17 cellular contexts compared by ENCODE assay signal in the genomic region with DNA sequence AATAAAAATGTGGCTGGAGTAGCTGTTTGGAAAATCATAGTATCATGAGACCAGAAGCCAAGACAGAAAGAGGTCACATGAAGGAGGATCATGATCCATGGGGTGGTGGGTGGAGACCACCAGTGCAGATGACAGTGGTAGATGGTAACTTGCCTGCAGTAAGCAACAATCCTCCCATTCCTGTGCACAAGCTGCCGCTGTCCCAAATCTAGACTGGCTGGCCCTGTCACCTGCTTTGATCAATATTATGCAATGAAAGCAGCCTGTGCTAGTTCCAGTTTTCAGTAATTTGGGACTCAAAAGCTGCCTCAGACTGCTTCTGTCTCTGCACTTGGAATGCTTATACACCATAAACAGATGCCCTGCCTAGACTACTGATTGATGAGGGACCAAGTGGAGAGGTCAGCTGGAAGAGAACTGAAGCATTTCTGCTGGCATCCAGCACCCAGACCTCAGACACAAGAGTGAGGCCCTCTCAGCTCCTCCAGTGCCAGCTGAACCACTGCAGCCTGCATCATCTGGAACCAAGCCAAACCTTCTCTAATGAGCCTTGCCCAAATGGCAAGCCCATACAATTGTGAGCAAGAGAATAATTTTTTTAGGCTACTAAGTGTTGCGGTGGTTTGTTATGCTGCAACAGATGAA. TPM values are rescaled to one million over a fixed set of nuclear protein-coding genes. Genes with fewer than 3 reads are reported as not detected.
DNase-seq lines count a peak whose midpoint lies in the region; ATAC-seq and TF ChIP-seq lines count a peak whose summit lies in the region.
"Had no signal": no experiment of that assay in that cellular context is flagged by ENCODE, and none has a peak within 500 bp of the region (broad histone marks: within the 10 kb centered on the region; RNA-seq: fewer than 3 reads in every experiment).

No MANE protein-coding gene starts in this region.

- no peaks in the 10 kb centered on the region for H3K9me3 ChIP-seq in trophoblast cell (ENCODE audit: insufficient read depth, low read depth, low read length)
- H3K9me3 ChIP-seq: heart right ventricle, ovary, stomach had no signal

- no peak overlapping the region for H3K14ac ChIP-seq in trophoblast cell (ENCODE audit: low read length)

- no peak overlapping the region for H3K4ac ChIP-seq in trophoblast cell (ENCODE audit: low read depth, low read length)

- H2BK120ac ChIP-seq in trophoblast cell (ENCODE audit: insufficient read depth, low read length, poor library complexity), result no peak overlapping the region

- no peak overlapping the region for H3K23ac ChIP-seq in trophoblast cell (ENCODE audit: low read length)

- WGBS in trophoblast cell (ENCODE audit: extremely low coverage, insufficient coverage, insufficient read length), result no CpG with 5 or more reads among the region's 2 CpGs

- ATAC-seq in SK-N-SH treated with all-trans-retinoic acid at 6 μM for 48 hours, result peak; percentile 65
- ATAC-seq in activated T-helper 17 cell treated with anti-CD3 and anti-CD28 coated beads, Interleukin-2, amount 50 U/mL, for 72 hours (replicated peaks), result no peak
- no peak for ATAC-seq in HG02973 (IDR thresholded peaks at IDR 0.05; ENCODE audit: unreplicated experiment)
- ATAC-seq: CD8-positive, alpha-beta T cell; heart right ventricle had no signal

- no peaks in the 10 kb centered on the region for H3K36me3 Mint-ChIP-seq in activated T-helper 17 cell treated with anti-CD3 and anti-CD28 coated beads, Interleukin-2, amount 50 U/mL, for 72 hours (ENCODE audit: low read depth)
- H3K36me3 Mint-ChIP-seq: CD8-positive, alpha-beta T cell had no signal

- no peaks in the 10 kb centered on the region for H3K27me3 Mint-ChIP-seq in activated T-helper 17 cell treated with anti-CD3 and anti-CD28 coated beads, Interleukin-2, amount 50 U/mL, for 72 hours

- DNase-seq in EH (ENCODE audit: low read depth) (peak; percentile 44), NCI-H187 (lab: John Stamatoyannopoulos, UW) (peak; percentile 50 to 81), medulla oblongata (ENCODE audit: extremely low spot score) (peak; percentile 50), trophoblast cell (no peak), putamen (ENCODE audit: low spot score) (no peak)
- DNase-seq: CD8-positive, alpha-beta T cell; GM23248; heart right ventricle; mesenchymal stem cell; NCI-H1930; ovary; stimulated activated CD4-positive, alpha-beta T cell treated with anti-CD3 and anti-CD28 coated beads, Interleukin-4, amount 100 ng/mL, for 24 hours; stomach had no signal

- H3K79me2 ChIP-seq in trophoblast cell (ENCODE audit: control insufficient read depth, insufficient read depth, low read length, poor library complexity), result no peaks in the 10 kb centered on the region

- no peak overlapping the region for H4K91ac ChIP-seq in trophoblast cell (ENCODE audit: low read depth, low read length)

- no peak overlapping the region for H2AFZ ChIP-seq in trophoblast cell (ENCODE audit: insufficient read depth, low read length, poor library complexity)
- H2AFZ ChIP-seq: GM23248 had no signal

- no peak overlapping the region for H3K27ac Mint-ChIP-seq in activated T-helper 17 cell treated with anti-CD3 and anti-CD28 coated beads, Interleukin-2, amount 50 U/mL, for 72 hours
- H3K27ac Mint-ChIP-seq: CD8-positive, alpha-beta T cell had no signal

- H4K8ac ChIP-seq in trophoblast cell (ENCODE audit: low read depth, low read length), result no peak overlapping the region

- no peak overlapping the region for H3K27ac ChIP-seq in trophoblast cell (ENCODE audit: low read depth, low read length)
- H3K27ac ChIP-seq: GM23248, heart right ventricle, WERI-Rb-1 had no signal

- H3K9me3 Mint-ChIP-seq in activated T-helper 17 cell treated with anti-CD3 and anti-CD28 coated beads, Interleukin-2, amount 50 U/mL, for 72 hours, result no peaks in the 10 kb centered on the region
- H3K9me3 Mint-ChIP-seq: CD8-positive, alpha-beta T cell had no signal

- H3K27me3 ChIP-seq in trophoblast cell (ENCODE audit: insufficient read depth, low read length), result no peaks in the 10 kb centered on the region
- H3K27me3 ChIP-seq: heart right ventricle, ovary, stomach had no signal

- H3K4me1 ChIP-seq in trophoblast cell (ENCODE audit: control insufficient read depth in 1 of 2, insufficient read depth in 2 of 2, low read length in 2 of 2), result no peaks in the 10 kb centered on the region

- H3K18ac ChIP-seq in trophoblast cell (ENCODE audit: low read length), result no peak overlapping the region

- no peak overlapping the region for H3K9ac ChIP-seq in trophoblast cell (ENCODE audit: low read length)
- H3K9ac ChIP-seq: GM23248 had no signal

- H3K4me1 Mint-ChIP-seq in activated T-helper 17 cell treated with anti-CD3 and anti-CD28 coated beads, Interleukin-2, amount 50 U/mL, for 72 hours, result no peaks in the 10 kb centered on the region

- no peaks in the 10 kb centered on the region for H3K79me1 ChIP-seq in trophoblast cell (ENCODE audit: low read length)

- no peak overlapping the region for H3K4me2 ChIP-seq in trophoblast cell (ENCODE audit: low read length)

- H3K4me3 ChIP-seq in trophoblast cell (ENCODE audit: low read depth, low read length), result no peak overlapping the region
- H3K4me3 ChIP-seq: GM23248, heart right ventricle, ovary, stomach had no signal

- no peak overlapping the region for H4K12ac ChIP-seq in trophoblast cell (ENCODE audit: low read depth, low read length)

- no peaks in the 10 kb centered on the region for H3K36me3 ChIP-seq in trophoblast cell (ENCODE audit: control insufficient read depth in 1 of 2, insufficient read depth in 2 of 2, low read length in 2 of 2)
- H3K36me3 ChIP-seq: heart right ventricle, ovary, stomach, WERI-Rb-1 had no signal

- H2BK5ac ChIP-seq in trophoblast cell (ENCODE audit: low read depth, low read length, poor library complexity), result no peak overlapping the region

- no peak overlapping the region for H2BK12ac ChIP-seq in trophoblast cell (ENCODE audit: low read length)

- no peak overlapping the region for H2AK5ac ChIP-seq in trophoblast cell (ENCODE audit: low read length)

- H3K4me3 Mint-ChIP-seq in activated T-helper 17 cell treated with anti-CD3 and anti-CD28 coated beads, Interleukin-2, amount 50 U/mL, for 72 hours, result no peak overlapping the region
- H3K4me3 Mint-ChIP-seq: CD8-positive, alpha-beta T cell had no signal

TF ChIP-seq in SK-N-SH treated with all-trans-retinoic acid at 6 μM for 48 hours, 23 proteins besides CTCF, POLR2A, EP300 and RAD21:
- TF ChIP-seq, protein P1, sequence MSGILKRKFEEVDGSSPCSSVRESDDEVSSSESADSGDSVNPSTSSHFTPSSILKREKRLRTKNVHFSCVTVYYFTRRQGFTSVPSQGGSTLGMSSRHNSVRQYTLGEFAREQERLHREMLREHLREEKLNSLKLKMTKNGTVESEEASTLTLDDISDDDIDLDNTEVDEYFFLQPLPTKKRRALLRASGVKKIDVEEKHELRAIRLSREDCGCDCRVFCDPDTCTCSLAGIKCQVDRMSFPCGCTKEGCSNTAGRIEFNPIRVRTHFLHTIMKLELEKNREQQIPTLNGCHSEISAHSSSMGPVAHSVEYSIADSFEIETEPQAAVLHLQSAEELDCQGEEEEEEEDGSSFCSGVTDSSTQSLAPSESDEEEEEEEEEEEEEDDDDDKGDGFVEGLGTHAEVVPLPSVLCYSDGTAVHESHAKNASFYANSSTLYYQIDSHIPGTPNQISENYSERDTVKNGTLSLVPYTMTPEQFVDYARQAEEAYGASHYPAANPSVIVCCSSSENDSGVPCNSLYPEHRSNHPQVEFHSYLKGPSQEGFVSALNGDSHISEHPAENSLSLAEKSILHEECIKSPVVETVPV (CRISPR knock-in tag; IDR thresholded peaks at IDR 0.05), result no peak
- no peak for TF ChIP-seq ZNF565 (CRISPR knock-in tag; conservative IDR thresholded peaks at IDR 0.05; ENCODE audit: low read depth)
- TF ChIP-seq SNAI2 (CRISPR knock-in tag; IDR thresholded peaks at IDR 0.05), result no peak
- no peak for TF ChIP-seq TCF4 (CRISPR knock-in tag; IDR thresholded peaks at IDR 0.05; ENCODE audit: borderline replicate concordance)
- no peak for TF ChIP-seq ESRRG (CRISPR knock-in tag; IDR thresholded peaks at IDR 0.05)
- TF ChIP-seq BACH2 (CRISPR knock-in tag; IDR thresholded peaks at IDR 0.05; ENCODE audit: borderline replicate concordance), result no peak
- TF ChIP-seq, protein P2, sequence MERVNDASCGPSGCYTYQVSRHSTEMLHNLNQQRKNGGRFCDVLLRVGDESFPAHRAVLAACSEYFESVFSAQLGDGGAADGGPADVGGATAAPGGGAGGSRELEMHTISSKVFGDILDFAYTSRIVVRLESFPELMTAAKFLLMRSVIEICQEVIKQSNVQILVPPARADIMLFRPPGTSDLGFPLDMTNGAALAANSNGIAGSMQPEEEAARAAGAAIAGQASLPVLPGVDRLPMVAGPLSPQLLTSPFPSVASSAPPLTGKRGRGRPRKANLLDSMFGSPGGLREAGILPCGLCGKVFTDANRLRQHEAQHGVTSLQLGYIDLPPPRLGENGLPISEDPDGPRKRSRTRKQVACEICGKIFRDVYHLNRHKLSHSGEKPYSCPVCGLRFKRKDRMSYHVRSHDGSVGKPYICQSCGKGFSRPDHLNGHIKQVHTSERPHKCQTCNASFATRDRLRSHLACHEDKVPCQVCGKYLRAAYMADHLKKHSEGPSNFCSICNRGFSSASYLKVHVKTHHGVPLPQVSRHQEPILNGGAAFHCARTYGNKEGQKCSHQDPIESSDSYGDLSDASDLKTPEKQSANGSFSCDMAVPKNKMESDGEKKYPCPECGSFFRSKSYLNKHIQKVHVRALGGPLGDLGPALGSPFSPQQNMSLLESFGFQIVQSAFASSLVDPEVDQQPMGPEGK (CRISPR knock-in tag; IDR thresholded peaks at IDR 0.05; ENCODE audit: borderline replicate concordance), result no peak
- TF ChIP-seq ISL1 (CRISPR knock-in tag; IDR thresholded peaks at IDR 0.05), result no peak
TF ChIP-seq in SK-N-SH treated with all-trans-retinoic acid at 6 μM for 48 hours: peak in this region for 0.

RNA-seq across cellular contexts. Expression of a gene that starts 25.0 kb away (rescaled TPM):
- under 1 TPM; 0.04 to 0.08 TPM for total RNA-seq in activated T-helper 17 cell treated with anti-CD3 and anti-CD28 coated beads, Interleukin-2, amount 50 U/mL, for 72 hours
- polyA plus RNA-seq in trophoblast cell (2013), result 13.0 and 15.2 TPM in 2 replicates
- total RNA-seq: CD8-positive, alpha-beta T cell had no signal

Comparison
In these comparisons a context has a peak if more than half of its experiments do, and no peak if none do; other contexts are left out.
1. DNase-seq: peak in EH (single experiment), NCI-H187 (2 of 2) and medulla oblongata (single experiment); none in trophoblast cell (0 of 2) and putamen (single experiment).